ENCODE assay signal across 30 cellular contexts in the genomic region with DNA sequence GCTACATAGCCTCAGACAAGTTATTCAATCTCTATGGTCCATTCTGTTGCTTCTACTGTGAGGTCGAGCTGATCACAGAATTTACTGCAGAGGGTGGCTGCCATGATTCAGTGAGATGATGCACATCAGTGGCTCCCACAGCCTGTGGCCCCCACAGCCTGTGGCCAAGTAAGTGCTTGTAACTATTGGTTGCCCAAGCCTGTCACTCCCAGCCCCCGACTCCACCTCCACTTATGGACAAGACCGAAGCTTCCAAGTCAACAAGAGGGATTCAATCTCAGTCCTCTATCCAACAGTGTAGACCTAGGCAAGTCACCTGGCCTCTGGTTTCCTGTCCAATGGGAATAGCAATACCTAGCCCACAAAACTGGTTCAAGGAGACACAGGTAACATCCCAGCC. TPM values are rescaled to one million over a fixed set of nuclear protein-coding genes. Genes with fewer than 3 reads are reported as not detected.
"Had no signal": no experiment of that assay in that cellular context is flagged by ENCODE, and none has a peak within 500 bp of the region (broad histone marks: within the 10 kb centered on the region; RNA-seq: fewer than 3 reads in every experiment).

No MANE protein-coding gene starts in this region.

- H3K4me3 Mint-ChIP-seq: activated B cell treated with CpG ODN at 0.5 μM for 24 hours; activated CD4-positive, alpha-beta T cell treated with anti-CD3 and anti-CD28 coated beads for 36 hours; activated T-cell treated with anti-CD3 and anti-CD28 coated beads, Interleukin-2, amount 50 U/mL, for 4 hours; immature natural killer cell; nephron had no signal

- H3K4me2 ChIP-seq: hepatocyte had no signal

- H2AFZ ChIP-seq: hepatocyte had no signal

- H3K9me3 Mint-ChIP-seq: activated B cell treated with CpG ODN at 0.5 μM for 24 hours; activated T-cell treated with anti-CD3 and anti-CD28 coated beads, Interleukin-2, amount 50 U/mL, for 4 hours; immature natural killer cell had no signal

- H3K4me3 ChIP-seq: ascending aorta, hepatocyte, left ventricle myocardium inferior, pancreas, psoas muscle, right atrium auricular region, spleen, tibial artery, uterus had no signal

- FAIRE-seq: endothelial cell of umbilical vein, frontal cortex, pancreas had no signal

- H3K4me1 Mint-ChIP-seq: activated B cell treated with CpG ODN at 0.5 μM for 24 hours had no signal

- ATAC-seq: activated CD4-positive, alpha-beta T cell treated with anti-CD3 and anti-CD28 coated beads for 36 hours; activated T-cell treated with anti-CD3 and anti-CD28 coated beads, Interleukin-2, amount 50 U/mL, for 4 hours; esophagus mucosa; pancreas; psoas muscle had no signal

- H3K27me3 ChIP-seq: ascending aorta, hepatocyte, pancreas, right atrium auricular region, uterus had no signal

- H3K4me1 ChIP-seq: ascending aorta, left ventricle myocardium inferior, psoas muscle, right atrium auricular region, uterus had no signal

- H3K36me3 Mint-ChIP-seq: immature natural killer cell had no signal

- H3K9me3 ChIP-seq: ascending aorta, left ventricle myocardium inferior, pancreas, psoas muscle, right atrium auricular region, tibial artery, uterus had no signal

- DNase-seq: activated B cell treated with CpG ODN at 0.5 μM for 24 hours; activated CD4-positive, alpha-beta T cell treated with anti-CD3 and anti-CD28 coated beads for 36 hours; activated CD8-positive, alpha-beta memory T cell treated with anti-CD3 and anti-CD28 coated beads, Interleukin-2, amount 50 U/mL, for 48 hours; activated effector memory CD4-positive, alpha-beta T cell treated with Interleukin-2 at 50 U/mL for 16 hours; activated naive CD4-positive, alpha-beta T cell treated with anti-CD3 and anti-CD28 coated beads, Interleukin-2, amount 50 U/mL, for 16 hours; activated T-cell treated with anti-CD3 and anti-CD28 coated beads, Interleukin-2, amount 50 U/mL, for 4 hours; central memory CD4-positive, alpha-beta T cell; dermis blood vessel endothelial cell; effector memory CD4-positive, alpha-beta T cell; glutamatergic neuron; immature natural killer cell; kidney glomerular epithelial cell; left ventricle myocardium inferior; midbrain; pancreas; psoas muscle; spleen; stimulated activated CD4-positive, alpha-beta T cell treated with anti-CD3 and anti-CD28 coated beads, Interleukin-4, amount 100 ng/mL, for 24 hours; stimulated activated naive CD4-positive, alpha-beta T cell treated with Interleukin-2 at 50 U/mL for 16 hours; substantia nigra; T-helper 9 cell; tibial artery; uterus had no signal

- H3K27ac Mint-ChIP-seq: activated B cell treated with CpG ODN at 0.5 μM for 24 hours; activated CD4-positive, alpha-beta T cell treated with anti-CD3 and anti-CD28 coated beads for 36 hours; immature natural killer cell had no signal

- H3K36me3 ChIP-seq: ascending aorta, left ventricle myocardium inferior, pancreas, right atrium auricular region, spleen, tibial artery, uterus had no signal

- H3K27ac ChIP-seq: ascending aorta, hepatocyte, left ventricle myocardium inferior, pancreas, psoas muscle, right atrium auricular region, spleen, tibial artery, uterus had no signal

- H3K27me3 Mint-ChIP-seq: activated CD4-positive, alpha-beta T cell treated with anti-CD3 and anti-CD28 coated beads for 36 hours had no signal

RNA-seq across cellular contexts. Expression of gene KCNK5, which starts 8.2 kb away (rescaled TPM):
- total RNA-seq: activated B cell treated with CpG ODN at 0.5 μM for 24 hours, endothelial cell of umbilical vein had no signal
- polyA plus RNA-seq: endothelial cell of umbilical vein had no signal
